2 cellular contexts compared by ENCODE assay signal in genomic region chr12:69417741-69418167, GRCh38.
TF ChIP-seq lines count a peak whose summit lies in the region.

No MANE protein-coding gene starts in this region.

TF ChIP-seq in SK-N-SH, 30 proteins besides CTCF, POLR2A, EP300 and RAD21 (continued from another document):
- TF ChIP-seq PBX3 (IDR thresholded peaks at IDR 0.05): no peak
- no peak for TF ChIP-seq GABPA (IDR thresholded peaks at IDR 0.05; ENCODE audit: low read depth)
- TF ChIP-seq MAX (IDR thresholded peaks at IDR 0.05; ENCODE audit: low read depth): no peak
- no peak for TF ChIP-seq RCOR1 (IDR thresholded peaks at IDR 0.05; ENCODE audit: low read length)
- no peak for TF ChIP-seq RFX5 (IDR thresholded peaks at IDR 0.05; ENCODE audit: low read length)
- no peak for TF ChIP-seq ELF1 (IDR thresholded peaks at IDR 0.05)
- no peak for TF ChIP-seq SMC3 (IDR thresholded peaks at IDR 0.05; ENCODE audit: low read depth, low read length)
- no peak for TF ChIP-seq CHD2 (IDR thresholded peaks at IDR 0.05; ENCODE audit: low read length, partially characterized antibody)
- no peak for TF ChIP-seq RXRA (IDR thresholded peaks at IDR 0.05; ENCODE audit: borderline replicate concordance, low read depth)
- TF ChIP-seq POLR2AphosphoS5 (IDR thresholded peaks at IDR 0.05; ENCODE audit: low read depth, low read length): no peak
- TF ChIP-seq FOXM1 (IDR thresholded peaks at IDR 0.05; ENCODE audit: low read depth): no peak
- no peak for TF ChIP-seq USF1 (IDR thresholded peaks at IDR 0.05; ENCODE audit: borderline replicate concordance, low read depth)
- no peak for TF ChIP-seq EZH2phosphoT487 (IDR thresholded peaks at IDR 0.05; ENCODE audit: borderline replicate concordance, low read depth)
- no peak for TF ChIP-seq MXI1 (IDR thresholded peaks at IDR 0.05; ENCODE audit: low read depth, low read length)
- TF ChIP-seq FOXJ3 (CRISPR knock-in tag; IDR thresholded peaks at IDR 0.05): no peak
- TF ChIP-seq YY1 (IDR thresholded peaks at IDR 0.05; ENCODE audit: low read depth): no peak
- TF ChIP-seq REST (IDR thresholded peaks at IDR 0.05; ENCODE audit: low read depth, low read length): no peak
- TF ChIP-seq SIN3A (IDR thresholded peaks at IDR 0.05; ENCODE audit: borderline replicate concordance, low read depth, low read length): no peak

TF ChIP-seq in SK-N-SH treated with all-trans-retinoic acid at 6 μM for 48 hours, 23 proteins besides CTCF, POLR2A, EP300 and RAD21 (continued from another document):
- TF ChIP-seq TSHZ2 (CRISPR knock-in tag; IDR thresholded peaks at IDR 0.05): no peak
- TF ChIP-seq ZNF70 (CRISPR knock-in tag; IDR thresholded peaks at IDR 0.05): no peak
TF ChIP-seq in SK-N-SH treated with all-trans-retinoic acid at 6 μM for 48 hours: peak in this region for 0.
